Comparison of ENCODE assay signal across 1 cellular context in the genomic region with DNA sequence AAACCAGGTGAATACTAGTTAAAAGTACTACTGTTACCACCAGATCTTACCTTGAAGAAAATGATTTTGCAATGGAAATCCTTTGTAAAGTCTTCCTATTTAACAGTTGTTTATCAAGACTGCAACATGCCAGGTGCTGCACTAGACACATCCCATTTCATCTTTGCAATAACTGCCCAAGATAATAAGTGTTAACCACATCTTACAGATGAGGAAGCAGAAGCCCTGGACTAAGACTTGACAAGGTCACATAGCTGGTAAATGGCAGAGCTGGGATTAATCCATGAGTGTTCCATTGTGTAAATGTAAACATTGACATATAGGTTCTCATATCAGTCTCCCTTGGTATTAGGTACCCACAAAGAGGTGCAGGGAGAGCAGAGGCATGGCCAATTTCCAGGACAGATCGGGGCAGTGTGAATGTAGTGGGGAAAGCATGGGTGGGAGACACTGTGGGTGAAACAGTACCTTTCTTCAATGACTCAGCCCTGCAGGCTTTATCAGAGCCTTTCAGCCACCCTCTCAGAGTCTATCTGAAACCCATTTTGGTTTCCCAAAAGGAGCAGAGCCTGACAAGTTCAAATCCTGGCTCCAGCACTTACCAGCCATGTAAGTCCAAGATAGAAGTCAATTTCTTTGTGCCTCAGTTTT.
TF ChIP-seq lines count a peak whose summit lies in the region.

No MANE protein-coding gene starts in this region.

TF ChIP-seq in K562, 482 proteins besides CTCF, POLR2A, EP300 and RAD21 (continued from another document):
- TF ChIP-seq JUNB (CRISPR knock-in tag; conservative IDR thresholded peaks at IDR 0.05): no peak
- TF ChIP-seq ZNF57 (CRISPR knock-in tag; IDR thresholded peaks at IDR 0.05): no peak
- TF ChIP-seq CXXC5 (CRISPR knock-in tag; IDR thresholded peaks at IDR 0.05): no peak
- no peak for TF ChIP-seq FOXJ3 (CRISPR knock-in tag; IDR thresholded peaks at IDR 0.05)
- no peak for TF ChIP-seq TCFL5 (CRISPR knock-in tag; conservative IDR thresholded peaks at IDR 0.05)
- TF ChIP-seq MCM2 (IDR thresholded peaks at IDR 0.05; ENCODE audit: low read depth): no peak
- no peak for TF ChIP-seq ZNF274 (IDR thresholded peaks at IDR 0.05; ENCODE audit: borderline replicate concordance, low read depth, low read length)
- no peak for TF ChIP-seq HCFC1 (IDR thresholded peaks at IDR 0.05; ENCODE audit: low read depth, low read length)
- TF ChIP-seq MLLT1 (IDR thresholded peaks at IDR 0.05): no peak
- 0 out of 2 replicates have a peak, but pooled peaks have one; percentile 26 for TF ChIP-seq MTA3 (IDR thresholded peaks at IDR 0.05; ENCODE audit: borderline replicate concordance)
- no peak for TF ChIP-seq MED1 (CRISPR knock-in tag; IDR thresholded peaks at IDR 0.05; ENCODE audit: borderline replicate concordance)
- no peak for TF ChIP-seq GABPB2 (CRISPR knock-in tag; conservative IDR thresholded peaks at IDR 0.05)
- no peak for TF ChIP-seq NFIX (CRISPR knock-in tag; IDR thresholded peaks at IDR 0.05; ENCODE audit: low read depth)
- TF ChIP-seq ZBTB17 (CRISPR knock-in tag; IDR thresholded peaks at IDR 0.05): no peak
- no peak for TF ChIP-seq SMAD1 (IDR thresholded peaks at IDR 0.05; ENCODE audit: low read depth, low read length, partially characterized antibody)
- no peak for TF ChIP-seq ZBTB12 (CRISPR knock-in tag; IDR thresholded peaks at IDR 0.05)
- TF ChIP-seq RCOR1 (IDR thresholded peaks at IDR 0.05; ENCODE audit: borderline replicate concordance in 1 of 2, low read depth in 2 of 2, low read length in 2 of 2): peak in 1 of 2 experiments; percentile 15; a peak in 1 of 4 replicates
- no peak for TF ChIP-seq CBX8 (IDR thresholded peaks at IDR 0.05; ENCODE audit: borderline replicate concordance, extremely low read depth, low read depth, low read length, poor library complexity, severe bottlenecking)
- no peak for TF ChIP-seq MCM5 (IDR thresholded peaks at IDR 0.05; ENCODE audit: low read depth)
- no peak for TF ChIP-seq LARP7 (IDR thresholded peaks at IDR 0.05)
- 0 out of 2 replicates have a peak, but pooled peaks have one; percentile 32 for TF ChIP-seq TCF3 (CRISPR knock-in tag; IDR thresholded peaks at IDR 0.05)
- no peak for TF ChIP-seq SAP30 (IDR thresholded peaks at IDR 0.05; ENCODE audit: borderline replicate concordance, insufficient read depth, low read depth, low read length, poor library complexity, severe bottlenecking)
- TF ChIP-seq, protein P1, sequence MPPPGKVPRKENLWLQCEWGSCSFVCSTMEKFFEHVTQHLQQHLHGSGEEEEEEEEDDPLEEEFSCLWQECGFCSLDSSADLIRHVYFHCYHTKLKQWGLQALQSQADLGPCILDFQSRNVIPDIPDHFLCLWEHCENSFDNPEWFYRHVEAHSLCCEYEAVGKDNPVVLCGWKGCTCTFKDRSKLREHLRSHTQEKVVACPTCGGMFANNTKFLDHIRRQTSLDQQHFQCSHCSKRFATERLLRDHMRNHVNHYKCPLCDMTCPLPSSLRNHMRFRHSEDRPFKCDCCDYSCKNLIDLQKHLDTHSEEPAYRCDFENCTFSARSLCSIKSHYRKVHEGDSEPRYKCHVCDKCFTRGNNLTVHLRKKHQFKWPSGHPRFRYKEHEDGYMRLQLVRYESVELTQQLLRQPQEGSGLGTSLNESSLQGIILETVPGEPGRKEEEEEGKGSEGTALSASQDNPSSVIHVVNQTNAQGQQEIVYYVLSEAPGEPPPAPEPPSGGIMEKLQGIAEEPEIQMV (tag; conservative IDR thresholded peaks at IDR 0.05; ENCODE audit: low read depth): no peak
- no peak for TF ChIP-seq HMG20B (CRISPR knock-in tag; IDR thresholded peaks at IDR 0.05)
- TF ChIP-seq L3MBTL2 (IDR thresholded peaks at IDR 0.05): no peak
- TF ChIP-seq JUND (IDR thresholded peaks at IDR 0.05; ENCODE audit: borderline replicate concordance, low read depth, low read length): peak; percentile 40; the same call in 1 of the 2 replicates
- TF ChIP-seq JUND (tag; IDR thresholded peaks at IDR 0.05; ENCODE audit: borderline replicate concordance, low read depth, low read length): peak; percentile 74; the same call in 1 of the 3 replicates
- TF ChIP-seq HDAC1 (IDR thresholded peaks at IDR 0.05): 0 out of 4 replicates have a peak, but pooled peaks of 1 of the 2 experiments have one; percentile 40
- TF ChIP-seq HBP1 (CRISPR knock-in tag; IDR thresholded peaks at IDR 0.05): no peak
- TF ChIP-seq, protein P2, sequence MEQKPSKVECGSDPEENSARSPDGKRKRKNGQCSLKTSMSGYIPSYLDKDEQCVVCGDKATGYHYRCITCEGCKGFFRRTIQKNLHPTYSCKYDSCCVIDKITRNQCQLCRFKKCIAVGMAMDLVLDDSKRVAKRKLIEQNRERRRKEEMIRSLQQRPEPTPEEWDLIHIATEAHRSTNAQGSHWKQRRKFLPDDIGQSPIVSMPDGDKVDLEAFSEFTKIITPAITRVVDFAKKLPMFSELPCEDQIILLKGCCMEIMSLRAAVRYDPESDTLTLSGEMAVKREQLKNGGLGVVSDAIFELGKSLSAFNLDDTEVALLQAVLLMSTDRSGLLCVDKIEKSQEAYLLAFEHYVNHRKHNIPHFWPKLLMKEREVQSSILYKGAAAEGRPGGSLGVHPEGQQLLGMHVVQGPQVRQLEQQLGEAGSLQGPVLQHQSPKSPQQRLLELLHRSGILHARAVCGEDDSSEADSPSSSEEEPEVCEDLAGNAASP (IDR thresholded peaks at IDR 0.05): no peak
- TF ChIP-seq ERF (CRISPR knock-in tag; IDR thresholded peaks at IDR 0.05): no peak
- TF ChIP-seq RHOXF2B (CRISPR knock-in tag; conservative IDR thresholded peaks at IDR 0.05): no peak
- TF ChIP-seq PURB (CRISPR knock-in tag; IDR thresholded peaks at IDR 0.05; ENCODE audit: low read depth): no peak
- no peak for TF ChIP-seq NEUROD1 (IDR thresholded peaks at IDR 0.05; ENCODE audit: borderline replicate concordance, low read depth, low read length, partially characterized antibody)
- TF ChIP-seq, protein P3, sequence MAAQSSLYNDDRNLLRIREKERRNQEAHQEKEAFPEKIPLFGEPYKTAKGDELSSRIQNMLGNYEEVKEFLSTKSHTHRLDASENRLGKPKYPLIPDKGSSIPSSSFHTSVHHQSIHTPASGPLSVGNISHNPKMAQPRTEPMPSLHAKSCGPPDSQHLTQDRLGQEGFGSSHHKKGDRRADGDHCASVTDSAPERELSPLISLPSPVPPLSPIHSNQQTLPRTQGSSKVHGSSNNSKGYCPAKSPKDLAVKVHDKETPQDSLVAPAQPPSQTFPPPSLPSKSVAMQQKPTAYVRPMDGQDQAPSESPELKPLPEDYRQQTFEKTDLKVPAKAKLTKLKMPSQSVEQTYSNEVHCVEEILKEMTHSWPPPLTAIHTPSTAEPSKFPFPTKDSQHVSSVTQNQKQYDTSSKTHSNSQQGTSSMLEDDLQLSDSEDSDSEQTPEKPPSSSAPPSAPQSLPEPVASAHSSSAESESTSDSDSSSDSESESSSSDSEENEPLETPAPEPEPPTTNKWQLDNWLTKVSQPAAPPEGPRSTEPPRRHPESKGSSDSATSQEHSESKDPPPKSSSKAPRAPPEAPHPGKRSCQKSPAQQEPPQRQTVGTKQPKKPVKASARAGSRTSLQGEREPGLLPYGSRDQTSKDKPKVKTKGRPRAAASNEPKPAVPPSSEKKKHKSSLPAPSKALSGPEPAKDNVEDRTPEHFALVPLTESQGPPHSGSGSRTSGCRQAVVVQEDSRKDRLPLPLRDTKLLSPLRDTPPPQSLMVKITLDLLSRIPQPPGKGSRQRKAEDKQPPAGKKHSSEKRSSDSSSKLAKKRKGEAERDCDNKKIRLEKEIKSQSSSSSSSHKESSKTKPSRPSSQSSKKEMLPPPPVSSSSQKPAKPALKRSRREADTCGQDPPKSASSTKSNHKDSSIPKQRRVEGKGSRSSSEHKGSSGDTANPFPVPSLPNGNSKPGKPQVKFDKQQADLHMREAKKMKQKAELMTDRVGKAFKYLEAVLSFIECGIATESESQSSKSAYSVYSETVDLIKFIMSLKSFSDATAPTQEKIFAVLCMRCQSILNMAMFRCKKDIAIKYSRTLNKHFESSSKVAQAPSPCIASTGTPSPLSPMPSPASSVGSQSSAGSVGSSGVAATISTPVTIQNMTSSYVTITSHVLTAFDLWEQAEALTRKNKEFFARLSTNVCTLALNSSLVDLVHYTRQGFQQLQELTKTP (IDR thresholded peaks at IDR 0.05; ENCODE audit: low read depth in 1 of 2, partially characterized antibody in 2 of 2): no peak
- no peak for TF ChIP-seq CBX1 (IDR thresholded peaks at IDR 0.05; ENCODE audit: low read depth)
- TF ChIP-seq HNRNPL (IDR thresholded peaks at IDR 0.05; ENCODE audit: low read depth, low read length): no peak
- TF ChIP-seq SIRT6 (IDR thresholded peaks at IDR 0.05; ENCODE audit: low read depth, low read length): no peak
- no peak for TF ChIP-seq POLR3G (IDR thresholded peaks at IDR 0.05; ENCODE audit: extremely low read depth, insufficient read length, insufficient replicate concordance)
- no peak for TF ChIP-seq HOMEZ (CRISPR knock-in tag; IDR thresholded peaks at IDR 0.05)
- TF ChIP-seq MAFK (IDR thresholded peaks at IDR 0.05; ENCODE audit: low read length): 0 out of 2 replicates have a peak, but pooled peaks have one; percentile 13
- no peak for TF ChIP-seq MTA2 (IDR thresholded peaks at IDR 0.05; ENCODE audit: low read depth)
- TF ChIP-seq ARID1B (IDR thresholded peaks at IDR 0.05): no peak
- TF ChIP-seq SAFB2 (IDR thresholded peaks at IDR 0.05; ENCODE audit: borderline replicate concordance, low read depth, low read length, severe bottlenecking): no peak
- no peak for TF ChIP-seq MXI1 (IDR thresholded peaks at IDR 0.05; ENCODE audit: low read depth, low read length)
TF ChIP-seq in K562: peak in this region for 24.
